In the genomic region with DNA sequence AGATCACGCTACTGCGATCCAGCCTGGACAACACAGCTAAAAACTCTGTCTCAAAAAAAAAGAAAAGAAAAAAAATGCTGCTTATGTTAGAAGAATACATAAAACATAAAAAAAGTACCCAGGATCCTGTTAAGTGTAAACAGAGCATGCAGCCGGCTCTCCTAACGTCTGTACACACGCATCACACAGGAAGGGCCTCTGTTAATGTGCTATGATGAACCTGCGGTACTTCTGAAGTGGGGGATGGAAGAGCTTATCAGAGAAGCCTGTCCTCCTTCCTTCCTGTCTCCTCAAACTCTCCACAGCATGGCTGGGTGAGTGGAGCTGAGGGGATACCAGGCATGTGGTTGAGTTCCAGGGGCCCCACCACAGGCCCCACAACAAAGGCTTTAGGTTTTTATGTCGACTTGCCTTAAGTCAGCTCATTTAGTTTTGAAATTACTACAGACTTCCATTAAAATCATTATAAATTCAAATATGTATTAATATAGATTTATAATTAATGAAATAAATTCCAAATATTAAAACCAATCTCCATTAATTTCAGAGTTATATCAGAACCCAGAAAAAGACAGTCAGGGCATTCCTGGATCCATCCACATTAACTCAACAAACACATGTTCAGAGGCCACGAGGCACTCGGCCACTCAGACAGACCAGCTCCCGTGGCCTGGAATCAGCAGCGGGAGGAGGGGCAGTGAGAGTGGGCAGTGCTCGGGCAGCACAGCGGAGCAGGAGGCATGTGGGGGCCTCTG, we compare ENCODE assay signal across 13 cellular contexts. TPM values are rescaled to one million over a fixed set of nuclear protein-coding genes. Genes with fewer than 3 reads are reported as not detected.
A peak's percentile ranks its signal among the peaks of the same experiment; 100 is the strongest.
DNase-seq lines count a peak whose midpoint lies in the region.
"Had no signal": no experiment of that assay in that cellular context is flagged by ENCODE, and none has a peak within 500 bp of the region (broad histone marks: within the 10 kb centered on the region; RNA-seq: fewer than 3 reads in every experiment).

No MANE protein-coding gene starts in this region.

- H3K36me3 ChIP-seq in KOPT-K1 (ENCODE audit: insufficient read depth, low read length) (peaks cover 22% of the 10 kb centered on the region; the same call in 1 of the 2 replicates), mesendoderm (ENCODE audit: control insufficient read depth, insufficient read depth, low read length) (no peaks in the 10 kb centered on the region)

- H2BK5ac ChIP-seq in mesendoderm (ENCODE audit: low read length) = no peak overlapping the region

- H3K9me3 ChIP-seq in KOPT-K1 (ENCODE audit: insufficient read depth, low read length, poor library complexity, severe bottlenecking) = no peaks in the 10 kb centered on the region
- H3K9me3 ChIP-seq: esophagus muscularis mucosa had no signal

- no CpG with 5 or more reads among the region's 13 CpGs for WGBS in mesendoderm (ENCODE audit: extremely low coverage, insufficient coverage, low lambda C conversion rate)

- no peaks in the 10 kb centered on the region for H3K79me2 ChIP-seq in mesendoderm (ENCODE audit: control insufficient read depth, insufficient read depth, low read length)

- H3K79me1 ChIP-seq in mesendoderm (ENCODE audit: low read length) = no peaks in the 10 kb centered on the region

- no peak overlapping the region for H2AK5ac ChIP-seq in mesendoderm (ENCODE audit: low read length)

- H3K4me2 ChIP-seq in mesendoderm (ENCODE audit: low read length) = no peak overlapping the region

- CTCF ChIA-PET in activated naive CD4-positive, alpha-beta T cell treated with anti-CD3 and anti-CD28 coated beads for 36 hours (lab: Charles Lee) = interaction anchor here (0.5 to 1.2 kb wide), 9 partner anchors 20 to 794 kb away, joined by 3 to 6 read pairs (median 3); partner anchors contain the start of gene DCXR

- H3K27me3 ChIP-seq in mesendoderm (ENCODE audit: insufficient read depth, low read length, poor library complexity) = no peaks in the 10 kb centered on the region
- H3K27me3 ChIP-seq: esophagus muscularis mucosa had no signal

- H3K9me3 Mint-ChIP-seq in activated naive CD4-positive, alpha-beta T cell treated with anti-CD3 and anti-CD28 coated beads for 36 hours = no peaks in the 10 kb centered on the region

- H4K8ac ChIP-seq in mesendoderm (ENCODE audit: low read depth, low read length) = no peak overlapping the region

- intact Hi-C loops in activated naive CD4-positive, alpha-beta T cell treated with anti-CD3 and anti-CD28 coated beads for 36 hours (cut with micrococcal nuclease) = loop anchor here (2.0 to 10.0 kb wide), 2 partner anchors 94 to 102 kb away; partner anchors contain the start of gene FASN

- no peak overlapping the region for H4K5ac ChIP-seq in mesendoderm (ENCODE audit: low read length)

- H2BK120ac ChIP-seq in mesendoderm (ENCODE audit: low read depth, low read length) = no peak overlapping the region

- H3K9ac ChIP-seq in mesendoderm (ENCODE audit: low read length) = no peak overlapping the region
- H3K9ac ChIP-seq: parathyroid adenoma had no signal

- H3K27ac ChIP-seq in KOPT-K1 (ENCODE audit: low read depth, low read length, poor library complexity, severe bottlenecking) (peak overlapping the region; percentile 40), mesendoderm (ENCODE audit: low read depth, low read length) (no peak overlapping the region)
- H3K27ac ChIP-seq: esophagus muscularis mucosa, parathyroid adenoma had no signal

- no peaks in the 10 kb centered on the region for H3K27me3 Mint-ChIP-seq in activated naive CD4-positive, alpha-beta T cell treated with anti-CD3 and anti-CD28 coated beads for 36 hours (ENCODE audit: low read depth)

- peaks cover 15% of the 10 kb centered on the region for H3K36me3 Mint-ChIP-seq in activated naive CD4-positive, alpha-beta T cell treated with anti-CD3 and anti-CD28 coated beads for 36 hours (ENCODE audit: low read depth)

- no peak overlapping the region for H3K56ac ChIP-seq in mesendoderm (ENCODE audit: low read length)

- H3K4me3 ChIP-seq in mesendoderm (ENCODE audit: low read length) = no peak overlapping the region
- H3K4me3 ChIP-seq: esophagus muscularis mucosa had no signal

- H3K4me3 Mint-ChIP-seq in activated naive CD4-positive, alpha-beta T cell treated with anti-CD3 and anti-CD28 coated beads for 36 hours = no peak overlapping the region

- H3K27ac Mint-ChIP-seq in activated naive CD4-positive, alpha-beta T cell treated with anti-CD3 and anti-CD28 coated beads for 36 hours = peak overlapping the region; percentile 65

- no peak overlapping the region for H3K4ac ChIP-seq in mesendoderm (ENCODE audit: low read depth, low read length)

- peaks cover 65% of the 10 kb centered on the region for H3K4me1 Mint-ChIP-seq in activated naive CD4-positive, alpha-beta T cell treated with anti-CD3 and anti-CD28 coated beads for 36 hours (ENCODE audit: low read depth)

- H3K18ac ChIP-seq in mesendoderm (ENCODE audit: low read length) = no peak overlapping the region

- H2BK15ac ChIP-seq in mesendoderm (replicated peaks; ENCODE audit: low read depth) = no peak overlapping the region

- no peak overlapping the region for H3K23ac ChIP-seq in mesendoderm (ENCODE audit: low read length)

- DNase-seq in activated CD4-positive, alpha-beta T cell treated with anti-CD3 and anti-CD28 coated beads for 1 hour = peak; percentile 39
- DNase-seq in activated naive CD4-positive, alpha-beta T cell treated with anti-CD3 and anti-CD28 coated beads for 36 hours = peak; percentile 81
- peak; percentile 30 to 62 for DNase-seq in stimulated activated CD4-positive, alpha-beta T cell treated with anti-CD3 and anti-CD28 coated beads, Interleukin-4, amount 100 ng/mL, for 4 hours
- DNase-seq in G401 (ENCODE audit: low spot score) = no peak
- DNase-seq in NCI-H2029 (lab: John Stamatoyannopoulos, UW) = no peak
- no peak for DNase-seq in mesendoderm
- no peak for DNase-seq in COLO829 (ENCODE audit: low spot score)
- DNase-seq: DMS 273 treated with DMSO at 0.1 percent for 48 hours, NCI-H187 treated with DMSO at 0.1 percent for 48 hours, SHP77 treated with DMSO at 0.1 percent for 48 hours had no signal

- in situ Hi-C loops in G401 (cut with HindIII; ENCODE audit: low sequenced_read_pairs) = no loop called here

- H3K4me1 ChIP-seq in mesendoderm (ENCODE audit: control insufficient read depth, low read depth, low read length) = no peaks in the 10 kb centered on the region

RNA-seq across cellular contexts. Expression of gene CCDC57, which starts 11.7 kb away (rescaled TPM):
- 10 to 100 TPM; 40.7 to 43.9 TPM for total RNA-seq in activated naive CD4-positive, alpha-beta T cell treated with anti-CD3 and anti-CD28 coated beads for 36 hours
- total RNA-seq in G401 (2014; rRNA removed; shearing (Covaris generic)) = 16.6 and 22.1 TPM in 2 replicates
- 6.8 TPM for polyA plus RNA-seq in mesendoderm (2013, experiment 1 of 2)
- 7.4 TPM for polyA plus RNA-seq in mesendoderm (2013, experiment 2 of 2)

RNA-seq across cellular contexts. Expression of gene SLC16A3, which starts 27.9 kb away (rescaled TPM):
- 10 to 100 TPM; 15.2 to 18.3 TPM for total RNA-seq in activated naive CD4-positive, alpha-beta T cell treated with anti-CD3 and anti-CD28 coated beads for 36 hours
- total RNA-seq in G401 (2014; rRNA removed; shearing (Covaris generic)) = 280 and 292 TPM in 2 replicates
- polyA plus RNA-seq in mesendoderm (2013, experiment 1 of 2) = 1.9 TPM
- polyA plus RNA-seq in mesendoderm (2013, experiment 2 of 2) = 1.6 TPM

Comparison
In these comparisons a context has a peak if more than half of its experiments do, and no peak if none do; other contexts are left out.
1. DNase-seq: peak in activated CD4-positive, alpha-beta T cell treated with anti-CD3 and anti-CD28 coated beads for 1 hour (single experiment), activated naive CD4-positive, alpha-beta T cell treated with anti-CD3 and anti-CD28 coated beads for 36 hours (single experiment) and stimulated activated CD4-positive, alpha-beta T cell treated with anti-CD3 and anti-CD28 coated beads, Interleukin-4, amount 100 ng/mL, for 4 hours (2 of 2); none in G401 (single experiment), NCI-H2029 (single experiment), mesendoderm (single experiment) and COLO829 (single experiment).
2. RNA of gene SLC16A3, which starts 27.9 kb away (total RNA-seq): 280 to 292 TPM in G401; 15.2 to 18.3 TPM in activated naive CD4-positive, alpha-beta T cell treated with anti-CD3 and anti-CD28 coated beads for 36 hours; every median in the first group is over 10 times any median in the second.